In genomic region chrX:11543249-11543648, GRCh38 we compare ENCODE assay signal across 20 cellular contexts.
DNase-seq lines count a peak whose midpoint lies in the region; ATAC-seq and TF ChIP-seq lines count a peak whose summit lies in the region.
"Had no signal": no experiment of that assay in that cellular context is flagged by ENCODE, and none has a peak within 500 bp of the region (broad histone marks: within the 10 kb centered on the region; RNA-seq: fewer than 3 reads in every experiment).

No MANE protein-coding gene starts in this region.

- CTCF ChIA-PET in activated naive CD4-positive, alpha-beta T cell treated with anti-CD3 and anti-CD28 coated beads for 36 hours (lab: Charles Lee) = interaction anchor here (0.5 kb wide), 1 partner anchor 920 kb away, joined by 3 read pairs; no protein-coding TSS in a partner anchor

- intact Hi-C loops in activated naive CD4-positive, alpha-beta T cell treated with anti-CD3 and anti-CD28 coated beads for 36 hours (cut with micrococcal nuclease) = no loop called here

- H3K4me1 ChIP-seq in DND-41 (ENCODE audit: insufficient read depth, low read length) (no peaks in the 10 kb centered on the region), MM.1S (ENCODE audit: low read length) (no peaks in the 10 kb centered on the region)
- H3K4me1 ChIP-seq: foreskin keratinocyte, HAP-1, left lung, right atrium auricular region had no signal

- H4K20me1 ChIP-seq in DND-41 (ENCODE audit: insufficient read depth, low read length) (no peaks in the 10 kb centered on the region), MM.1S (ENCODE audit: insufficient read depth, low read length) (no peaks in the 10 kb centered on the region)

- H3K36me3 Mint-ChIP-seq in osteocyte (ENCODE audit: unreplicated experiment) = no peaks in the 10 kb centered on the region
- no peaks in the 10 kb centered on the region for H3K36me3 Mint-ChIP-seq in activated naive CD4-positive, alpha-beta T cell treated with anti-CD3 and anti-CD28 coated beads for 36 hours (ENCODE audit: low read depth)
- H3K36me3 Mint-ChIP-seq: CD8-positive, alpha-beta memory T cell; natural killer cell treated with Interleukin-12 subunit alpha and Interleukin-12 subunit beta and Interleukin-15 and Interleukin-18, amount 100 ng/mL, for 72 hours had no signal

- H3K27me3 Mint-ChIP-seq in osteocyte (ENCODE audit: unreplicated experiment) = no peaks in the 10 kb centered on the region
- no peaks in the 10 kb centered on the region for H3K27me3 Mint-ChIP-seq in activated naive CD4-positive, alpha-beta T cell treated with anti-CD3 and anti-CD28 coated beads for 36 hours (ENCODE audit: low read depth)

- no peaks in the 10 kb centered on the region for H3K27me3 ChIP-seq in DND-41 (ENCODE audit: insufficient read depth, low read length, poor library complexity)
- no peaks in the 10 kb centered on the region for H3K27me3 ChIP-seq in MM.1S (replicated peaks; ENCODE audit: insufficient read depth, low read length)
- peaks cover 5% of the 10 kb centered on the region for H3K27me3 ChIP-seq in WERI-Rb-1 (ENCODE audit: insufficient read depth, low read depth, severe bottlenecking)
- H3K27me3 ChIP-seq: foreskin keratinocyte, left lung, ovary, right atrium auricular region had no signal

- H3K9ac ChIP-seq in DND-41 (ENCODE audit: low read depth, low read length) = no peak overlapping the region
- no peak overlapping the region for H3K9ac ChIP-seq in MM.1S (ENCODE audit: low read length)

- H3K4me1 Mint-ChIP-seq in osteocyte (ENCODE audit: unreplicated experiment) = no peaks in the 10 kb centered on the region
- H3K4me1 Mint-ChIP-seq in activated naive CD4-positive, alpha-beta T cell treated with anti-CD3 and anti-CD28 coated beads for 36 hours (ENCODE audit: low read depth) = no peaks in the 10 kb centered on the region
- H3K4me1 Mint-ChIP-seq: activated CD4-positive, alpha-beta T cell treated with anti-CD3 and anti-CD28 coated beads, Interleukin-2, amount 10 ng/mL, durations not matched to agents 24 days and 14 days; CD8-positive, alpha-beta memory T cell had no signal

- H3K4me3 ChIP-seq in DND-41 (ENCODE audit: low read depth in 1 of 2, low read length in 2 of 2) (no peak overlapping the region), MM.1S (ENCODE audit: low read length) (no peak overlapping the region), WERI-Rb-1 (ENCODE audit: low read depth, low read length) (no peak overlapping the region)
- H3K4me3 ChIP-seq: HAP-1, left lung, ovary, right atrium auricular region had no signal

- H3K9me3 ChIP-seq in DND-41 (ENCODE audit: insufficient read depth, low read length, severe bottlenecking) (no peaks in the 10 kb centered on the region), MM.1S (replicated peaks; ENCODE audit: insufficient read depth, low read length) (no peaks in the 10 kb centered on the region), WERI-Rb-1 (ENCODE audit: severe bottlenecking) (no peaks in the 10 kb centered on the region)
- H3K9me3 ChIP-seq: left lung had no signal

- H3F3A ChIP-seq in MM.1S (ENCODE audit: insufficient read depth, low read length) = no peaks in the 10 kb centered on the region

- H3K36me3 ChIP-seq in DND-41 (ENCODE audit: insufficient read depth, low read length) (no peaks in the 10 kb centered on the region), MM.1S (replicated peaks; ENCODE audit: insufficient read depth, low read length) (no peaks in the 10 kb centered on the region), WERI-Rb-1 (no peaks in the 10 kb centered on the region)
- H3K36me3 ChIP-seq: HAP-1, left lung, ovary, right atrium auricular region had no signal

- H2AFZ ChIP-seq in DND-41 (ENCODE audit: low read depth, low read length) = no peak overlapping the region
- H2AFZ ChIP-seq in MM.1S (ENCODE audit: low read length) = no peak overlapping the region

- no peak for ATAC-seq in DND-41 (ENCODE audit: insufficient read depth, low read depth)
- ATAC-seq: foreskin keratinocyte; left lung; natural killer cell treated with Interleukin-12 subunit alpha and Interleukin-12 subunit beta and Interleukin-15 and Interleukin-18, amount 100 ng/mL, for 72 hours had no signal

- DNase-seq in DND-41 (peak; percentile 3), MM.1S (no peak), WERI-Rb-1 (no peak), osteocyte (ENCODE audit: extremely low spot score, unreplicated experiment) (no peak), NCI-H2171 (lab: John Stamatoyannopoulos, UW) (no peak)
- no peak for DNase-seq in activated effector memory CD4-positive, alpha-beta T cell treated with Interleukin-2 at 50 U/mL for 16 hours
- no peak for DNase-seq in activated naive CD4-positive, alpha-beta T cell treated with anti-CD3 and anti-CD28 coated beads for 36 hours
- DNase-seq: activated CD4-positive, alpha-beta T cell treated with anti-CD3 and anti-CD28 coated beads, Interleukin-2, amount 10 ng/mL, durations not matched to agents 24 days and 14 days; CD8-positive, alpha-beta memory T cell; effector CD8-positive, alpha-beta T cell; foreskin keratinocyte; left lung; NCI-H1105 treated with DMSO at 0.1 percent for 48 hours; NCI-H2081 treated with DMSO at 0.1 percent for 48 hours; ovary; trophoblast cell had no signal

- H3K4me2 ChIP-seq in DND-41 (ENCODE audit: insufficient read depth, low read length) (no peak overlapping the region), MM.1S (ENCODE audit: low read depth, low read length) (no peak overlapping the region)

- peaks cover 13% of the 10 kb centered on the region for H3K9me3 Mint-ChIP-seq in osteocyte (ENCODE audit: unreplicated experiment)
- H3K9me3 Mint-ChIP-seq in activated naive CD4-positive, alpha-beta T cell treated with anti-CD3 and anti-CD28 coated beads for 36 hours = no peaks in the 10 kb centered on the region
- H3K9me3 Mint-ChIP-seq: activated CD4-positive, alpha-beta T cell treated with anti-CD3 and anti-CD28 coated beads, Interleukin-2, amount 10 ng/mL, durations not matched to agents 24 days and 14 days; CD8-positive, alpha-beta memory T cell; natural killer cell treated with Interleukin-12 subunit alpha and Interleukin-12 subunit beta and Interleukin-15 and Interleukin-18, amount 100 ng/mL, for 72 hours had no signal

- no peak overlapping the region for H3K27ac ChIP-seq in DND-41 (ENCODE audit: low read length)
- H3K27ac ChIP-seq in MM.1S (ENCODE audit: low read length) = no peak overlapping the region
- no peak overlapping the region for H3K27ac ChIP-seq in WERI-Rb-1
- H3K27ac ChIP-seq: foreskin keratinocyte, left lung, ovary, right atrium auricular region had no signal

- TF ChIP-seq CTCF in DND-41 (IDR thresholded peaks at IDR 0.05; ENCODE audit: borderline replicate concordance, extremely low read depth, low read length, poor library complexity, severe bottlenecking) = peak; percentile 27
- TF ChIP-seq CTCF in GM12873 (IDR thresholded peaks at IDR 0.05; ENCODE audit: insufficient read depth, low read depth, low read length, missing control alignments) = peak; percentile 26
- peak; percentile 20 for TF ChIP-seq CTCF in MM.1S (IDR thresholded peaks at IDR 0.05; ENCODE audit: low read length)
- peak; percentile 16; the same call in 1 of the 2 replicates for TF ChIP-seq CTCF in WERI-Rb-1 (IDR thresholded peaks at IDR 0.05; ENCODE audit: low read depth, low read length)
- no peak for TF ChIP-seq CTCF in osteocyte (IDR thresholded peaks at IDR 0.05)

- no peaks in the 10 kb centered on the region for H3K79me2 ChIP-seq in DND-41 (ENCODE audit: insufficient read depth, low read length)
- H3K79me2 ChIP-seq in MM.1S (ENCODE audit: low read length) = no peaks in the 10 kb centered on the region

- no peak overlapping the region for H3K4me3 Mint-ChIP-seq in osteocyte (ENCODE audit: unreplicated experiment)
- no peak overlapping the region for H3K4me3 Mint-ChIP-seq in activated naive CD4-positive, alpha-beta T cell treated with anti-CD3 and anti-CD28 coated beads for 36 hours
- H3K4me3 Mint-ChIP-seq: activated CD4-positive, alpha-beta T cell treated with anti-CD3 and anti-CD28 coated beads, Interleukin-2, amount 10 ng/mL, durations not matched to agents 24 days and 14 days; CD8-positive, alpha-beta memory T cell; natural killer cell treated with Interleukin-12 subunit alpha and Interleukin-12 subunit beta and Interleukin-15 and Interleukin-18, amount 100 ng/mL, for 72 hours had no signal

- no peaks in the 10 kb centered on the region for H3K9me2 ChIP-seq in MM.1S (replicated peaks; ENCODE audit: insufficient read depth, low read length)

- H3K27ac Mint-ChIP-seq in osteocyte (ENCODE audit: unreplicated experiment) = no peak overlapping the region
- H3K27ac Mint-ChIP-seq in activated naive CD4-positive, alpha-beta T cell treated with anti-CD3 and anti-CD28 coated beads for 36 hours = no peak overlapping the region
- H3K27ac Mint-ChIP-seq: activated CD4-positive, alpha-beta T cell treated with anti-CD3 and anti-CD28 coated beads, Interleukin-2, amount 10 ng/mL, durations not matched to agents 24 days and 14 days; CD8-positive, alpha-beta memory T cell; natural killer cell treated with Interleukin-12 subunit alpha and Interleukin-12 subunit beta and Interleukin-15 and Interleukin-18, amount 100 ng/mL, for 72 hours had no signal
